Comparison of ENCODE assay signal across 17 cellular contexts in genomic region chr3:60073228-60073627, GRCh38.
"Had no signal": no experiment of that assay in that cellular context is flagged by ENCODE, and none has a peak within 500 bp of the region (broad histone marks: within the 10 kb centered on the region; RNA-seq: fewer than 3 reads in every experiment).

No MANE protein-coding gene starts in this region.

- H3K4me3 ChIP-seq: body of pancreas, mucosa of descending colon, prostate gland, right atrium auricular region, SJSA1, thyroid gland had no signal

- H3K9me3 Mint-ChIP-seq: memory B cell had no signal

- H3K36me3 Mint-ChIP-seq: memory B cell, naive B cell had no signal

- H3K36me3 ChIP-seq: prostate gland, right atrium auricular region, SJSA1, thyroid gland had no signal

- H3K27ac ChIP-seq: body of pancreas, prostate gland, right atrium auricular region, SJSA1, thyroid gland had no signal

- H3K27ac Mint-ChIP-seq: activated CD8-positive, alpha-beta memory T cell treated with anti-CD3 and anti-CD28 coated beads, Interleukin-2, amount 10 ng/mL, durations not matched to agents 7 days and 5 days; activated naive CD8-positive, alpha-beta T cell treated with anti-CD3 and anti-CD28 coated beads for 36 hours; effector memory CD8-positive, alpha-beta T cell; memory B cell; WTC11 had no signal

- DNase-seq: activated CD4-positive, alpha-beta T cell treated with anti-CD3 and anti-CD28 coated beads, Interleukin-2, amount 50 U/mL, for 48 hours; activated CD8-positive, alpha-beta memory T cell treated with anti-CD3 and anti-CD28 coated beads, Interleukin-2, amount 10 ng/mL, durations not matched to agents 7 days and 5 days; activated naive CD8-positive, alpha-beta T cell treated with anti-CD3 and anti-CD28 coated beads for 36 hours; body of pancreas; dermis blood vessel endothelial cell; effector memory CD8-positive, alpha-beta T cell; foreskin fibroblast; mucosa of descending colon; naive B cell; stimulated activated CD4-positive, alpha-beta T cell treated with anti-CD3 and anti-CD28 coated beads, Interleukin-2, amount 100 ng/mL, for 24 hours; stimulated activated naive CD4-positive, alpha-beta T cell treated with Interleukin-2 at 50 U/mL for 16 hours; thyroid gland had no signal

- H3K4me1 Mint-ChIP-seq: activated CD8-positive, alpha-beta memory T cell treated with anti-CD3 and anti-CD28 coated beads, Interleukin-2, amount 10 ng/mL, durations not matched to agents 7 days and 5 days; memory B cell had no signal

- H3K4me1 ChIP-seq: body of pancreas, prostate gland, SJSA1, thyroid gland had no signal

- ATAC-seq: activated CD8-positive, alpha-beta memory T cell treated with anti-CD3 and anti-CD28 coated beads, Interleukin-2, amount 10 ng/mL, durations not matched to agents 7 days and 5 days; body of pancreas; effector memory CD8-positive, alpha-beta T cell; mucosa of descending colon; WTC11 had no signal

- H3K4me3 Mint-ChIP-seq: activated CD8-positive, alpha-beta memory T cell treated with anti-CD3 and anti-CD28 coated beads, Interleukin-2, amount 10 ng/mL, durations not matched to agents 7 days and 5 days; activated naive CD8-positive, alpha-beta T cell treated with anti-CD3 and anti-CD28 coated beads for 36 hours; effector memory CD8-positive, alpha-beta T cell; memory B cell; naive B cell; WTC11 had no signal

- H3K9me3 ChIP-seq: body of pancreas, mucosa of descending colon, prostate gland, SJSA1, thyroid gland had no signal

- H3K27me3 Mint-ChIP-seq: activated CD8-positive, alpha-beta memory T cell treated with anti-CD3 and anti-CD28 coated beads, Interleukin-2, amount 10 ng/mL, durations not matched to agents 7 days and 5 days; activated naive CD8-positive, alpha-beta T cell treated with anti-CD3 and anti-CD28 coated beads for 36 hours; effector memory CD8-positive, alpha-beta T cell had no signal

- H3K27me3 ChIP-seq: body of pancreas, right atrium auricular region, SJSA1, thyroid gland had no signal
